10 cellular contexts compared by ENCODE assay signal in genomic region chr7:74027683-74028320, GRCh38. TPM values are rescaled to one million over a fixed set of nuclear protein-coding genes. Genes with fewer than 3 reads are reported as not detected.
A peak's percentile ranks its signal among the peaks of the same experiment; 100 is the strongest.
DNase-seq lines count a peak whose midpoint lies in the region; ATAC-seq and TF ChIP-seq lines count a peak whose summit lies in the region.
"Had no signal": no experiment of that assay in that cellular context is flagged by ENCODE, and none has a peak within 500 bp of the region (broad histone marks: within the 10 kb centered on the region; RNA-seq: fewer than 3 reads in every experiment).

Gene ELN (plus strand): TSS chr7:74028173. CDS start chr7:74028188, 15 bp downstream.

- no peaks in the 10 kb centered on the region for H3K36me3 ChIP-seq in BLaER1 treated with 17β-estradiol and CSF1 and Interleukin-3, amounts not matched to agents 10 nM and 100 nM
- no peaks in the 10 kb centered on the region for H3K36me3 ChIP-seq in prostate gland

- under 1% methylated on average over 33 of the region's 39 CpGs for WGBS in prostate gland

- H3K9ac ChIP-seq in BLaER1 treated with 17β-estradiol and CSF1 and Interleukin-3, amounts not matched to agents 10 nM and 100 nM, result 0 out of 22 replicates have a peak within 1 kb of the TSS, but pooled peaks of 1 of the 11 experiments have one; percentile 18

- no peak within 1 kb of the TSS for H3K27ac ChIP-seq in BLaER1 treated with 17β-estradiol and CSF1 and Interleukin-3, amounts not matched to agents 10 nM and 100 nM
- peak within 1 kb of the TSS; percentile 72 to 78 for H3K27ac ChIP-seq in prostate gland

- H3K4me2 ChIP-seq in BLaER1 treated with 17β-estradiol and CSF1 and Interleukin-3, amounts not matched to agents 10 nM and 100 nM, result peak within 1 kb of the TSS in 10 of 11 experiments; percentile 37 to 86 (median 77); a peak in 19 of 22 replicates

- H3K4me3 ChIP-seq in BLaER1 treated with 17β-estradiol and CSF1 and Interleukin-3, amounts not matched to agents 10 nM and 100 nM, result no peak within 1 kb of the TSS
- H3K4me3 ChIP-seq in prostate gland, result peak within 1 kb of the TSS; percentile 36 to 40

- no peaks in the 10 kb centered on the region for H3K9me3 ChIP-seq in BLaER1 treated with 17β-estradiol and CSF1 and Interleukin-3, amounts not matched to agents 10 nM and 100 nM (replicated peaks in 1 of 11)
- H3K9me3 ChIP-seq in prostate gland, result no peaks in the 10 kb centered on the region

- peaks cover 0 to 18% (median 0%) of the 10 kb centered on the region in 11 experiments; a peak in 6 of 22 replicates for H4K20me1 ChIP-seq in BLaER1 treated with 17β-estradiol and CSF1 and Interleukin-3, amounts not matched to agents 10 nM and 100 nM

- peaks cover 40 to 72% (median 55%) of the 10 kb centered on the region in 11 experiments for H3K27me3 ChIP-seq in BLaER1 treated with 17β-estradiol and CSF1 and Interleukin-3, amounts not matched to agents 10 nM and 100 nM
- no peaks in the 10 kb centered on the region for H3K27me3 ChIP-seq in prostate gland (replicated peaks; ENCODE audit: insufficient read depth)

- intact Hi-C loops in left ventricle myocardium superior (cut with micrococcal nuclease) (loop anchor here (10.0 kb wide), 1 partner anchor 153 kb away; no protein-coding TSS in a partner anchor), prostate gland (cut with DNase I) (loop anchor here (2.0 to 5.0 kb wide), 3 partner anchors 41 to 161 kb away; no protein-coding TSS in a partner anchor)

- no peak for TF ChIP-seq POLR2A in prostate gland (IDR thresholded peaks at IDR 0.05)

- DNase-seq in amygdala (lab: John Stamatoyannopoulos, UW) (peak in 49 of 56 donors; percentile 24 to 84 (median 59)), left ventricle myocardium superior (peak; percentile 92), prostate gland (ENCODE audit: low spot score) (peak; percentile 46), GM19238 (ENCODE audit: insufficient read length, low spot score) (no peak), NCI-H187 treated with DMSO at 0.1 percent for 48 hours (lab: John Stamatoyannopoulos, UW) (no peak), LoVo (ENCODE audit: low spot score) (no peak)
- DNase-seq: GOT3, NCI-H526 treated with DMSO at 0.1 percent for 48 hours had no signal

- TF ChIP-seq CTCF in prostate gland (IDR thresholded peaks at IDR 0.05), result no peak

- ATAC-seq in left ventricle myocardium superior, result peak; percentile 84
- ATAC-seq in HG03045 (IDR thresholded peaks at IDR 0.05; ENCODE audit: unreplicated experiment), result no peak

- peaks cover 26 to 91% (median 80%) of the 10 kb centered on the region in 10 experiments; a peak in 19 of 20 replicates for H3K4me1 ChIP-seq in BLaER1 treated with 17β-estradiol and CSF1 and Interleukin-3, amounts not matched to agents 10 nM and 100 nM
- H3K4me1 ChIP-seq in prostate gland (replicated peaks), result peaks cover 9% of the 10 kb centered on the region

RNA-seq across cellular contexts. Expression of gene ELN, which starts in this region (rescaled TPM):
- 29.0 TPM for total RNA-seq in left ventricle myocardium superior
- 10 to 100 TPM; 34.7 to 93.4 TPM for total RNA-seq in prostate gland

Comparison
In these comparisons a context has a peak if more than half of its experiments do, and no peak if none do; other contexts are left out.
1. H3K27ac ChIP-seq: peak in prostate gland (2 of 2); none in BLaER1 treated with 17β-estradiol and CSF1 and Interleukin-3, amounts not matched to agents 10 nM and 100 nM (0 of 11).
2. H3K4me3 ChIP-seq: peak in prostate gland (2 of 2); none in BLaER1 treated with 17β-estradiol and CSF1 and Interleukin-3, amounts not matched to agents 10 nM and 100 nM (0 of 10).
3. DNase-seq: peak in amygdala (49 of 56), left ventricle myocardium superior (single experiment) and prostate gland (single experiment); none in GM19238 (single experiment), NCI-H187 treated with DMSO at 0.1 percent for 48 hours (single experiment) and LoVo (single experiment).